23 cellular contexts compared by ENCODE assay signal in the genomic region with DNA sequence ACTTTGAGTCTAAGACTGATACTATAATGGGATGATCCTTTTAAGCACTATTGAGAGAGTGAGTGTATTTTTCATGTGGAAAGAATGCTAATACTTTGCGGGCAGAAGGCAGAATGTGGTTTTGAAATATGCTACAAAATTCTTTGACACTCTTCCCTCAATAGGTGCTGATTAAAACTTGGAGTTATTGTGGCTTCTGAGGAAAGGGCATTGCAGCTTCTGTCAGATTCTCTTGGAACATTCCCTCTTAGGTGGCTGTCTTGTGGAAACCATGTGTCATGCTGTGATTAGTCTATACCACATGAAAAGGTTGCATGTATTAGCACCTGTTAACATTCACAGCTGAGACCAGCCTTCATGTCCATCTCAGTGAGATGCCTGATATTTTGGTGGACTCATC.
"Had no signal": no experiment of that assay in that cellular context is flagged by ENCODE, and none has a peak within 500 bp of the region (broad histone marks: within the 10 kb centered on the region; RNA-seq: fewer than 3 reads in every experiment).

No MANE protein-coding gene starts in this region.

- H3K9me3 ChIP-seq: colonic mucosa, esophagus squamous epithelium, neutrophil, thyroid gland had no signal

- H3K4me1 ChIP-seq: colonic mucosa, esophagus squamous epithelium, gastroesophageal sphincter, right atrium auricular region, thyroid gland, vagina had no signal

- H3K4me2 ChIP-seq: hepatocyte had no signal

- H3K4me3 ChIP-seq: colonic mucosa, esophagus squamous epithelium, gastroesophageal sphincter, hepatocyte, lung, right atrium auricular region, sigmoid colon, thyroid gland, vagina had no signal

- ATAC-seq: gastroesophageal sphincter, left colon, left ventricle myocardium superior had no signal

- DNase-seq: colonic mucosa; dermis blood vessel endothelial cell; esophagus squamous epithelium; foreskin fibroblast; head of caudate nucleus; left colon; left ventricle myocardium superior; mesenchymal stem cell; midbrain; naive B cell; nephron progenitor cell; posterior cingulate gyrus; sigmoid colon; small intestine; stimulated activated CD4-positive, alpha-beta T cell treated with anti-CD3 and anti-CD28 coated beads, Interleukin-12 subunit alpha, Interleukin-12 subunit beta, amount 100 ng/mL, for 4 hours; stimulated activated naive CD4-positive, alpha-beta T cell treated with Interleukin-2 at 50 U/mL for 16 hours; thyroid gland had no signal

- H3K36me3 ChIP-seq: colonic mucosa, esophagus squamous epithelium, gastroesophageal sphincter, neutrophil, right atrium auricular region, sigmoid colon, thyroid gland, vagina had no signal

- H3K27ac ChIP-seq: colonic mucosa, esophagus squamous epithelium, gastroesophageal sphincter, hepatocyte, neutrophil, right atrium auricular region, sigmoid colon, thyroid gland, vagina had no signal

- H3K27me3 ChIP-seq: colonic mucosa, esophagus squamous epithelium, gastroesophageal sphincter, hepatocyte, neutrophil, right atrium auricular region, sigmoid colon, thyroid gland, vagina had no signal
